Comparison of ENCODE assay signal across 1 cellular context in genomic region chr2:217950401-217950871, GRCh38.
TF ChIP-seq lines count a peak whose summit lies in the region.

No MANE protein-coding gene starts in this region.

TF ChIP-seq in HepG2, 621 proteins besides CTCF, POLR2A, EP300 and RAD21:
- TF ChIP-seq PPARG (CRISPR knock-in tag; conservative IDR thresholded peaks at IDR 0.05) (0 out of 2 replicates have a peak, but pooled peaks have one; percentile 28), ZFY (CRISPR knock-in tag; IDR thresholded peaks at IDR 0.05) (0 out of 2 replicates have a peak, but pooled peaks have one; percentile 31), ZNF768 (CRISPR knock-in tag; IDR thresholded peaks at IDR 0.05) (no peak), ZNF589 (CRISPR knock-in tag; conservative IDR thresholded peaks at IDR 0.05) (no peak), NR2F6 (IDR thresholded peaks at IDR 0.05) (no peak), NR2F6 (CRISPR knock-in tag; IDR thresholded peaks at IDR 0.05) (0 out of 2 replicates have a peak, but pooled peaks have one; percentile 31), MYC (CRISPR knock-in tag; IDR thresholded peaks at IDR 0.05; ENCODE audit: borderline replicate concordance) (peak; percentile 16; the same call in 1 of the 2 replicates), RARA (CRISPR knock-in tag; IDR thresholded peaks at IDR 0.05) (peak; percentile 13; the same call in 1 of the 2 replicates), TEAD3 (CRISPR knock-in tag; optimal IDR thresholded peaks at IDR 0.05; ENCODE audit: borderline replicate concordance) (no peak), RXRB (CRISPR knock-in tag; IDR thresholded peaks at IDR 0.05; ENCODE audit: borderline replicate concordance) (peak; percentile 13; the same call in 1 of the 2 replicates), ZNF510 (CRISPR knock-in tag; IDR thresholded peaks at IDR 0.05; ENCODE audit: low read depth) (no peak), ZBTB25 (CRISPR knock-in tag; IDR thresholded peaks at IDR 0.05) (no peak), ZNF687 (CRISPR knock-in tag; IDR thresholded peaks at IDR 0.05) (peak; percentile 72), RBM22 (optimal IDR thresholded peaks at IDR 0.05; ENCODE audit: low read length) (no peak), ZNF614 (CRISPR knock-in tag; IDR thresholded peaks at IDR 0.05; ENCODE audit: borderline replicate concordance) (no peak), RXRA (CRISPR knock-in tag; IDR thresholded peaks at IDR 0.05) (peak; percentile 33; the same call in 1 of the 2 replicates), ZFP41 (CRISPR knock-in tag; IDR thresholded peaks at IDR 0.05; ENCODE audit: borderline replicate concordance) (no peak), ZNF710 (CRISPR knock-in tag; IDR thresholded peaks at IDR 0.05; ENCODE audit: borderline replicate concordance) (no peak), ZNF281 (CRISPR knock-in tag; IDR thresholded peaks at IDR 0.05; ENCODE audit: borderline replicate concordance) (peak; percentile 32; the same call in 1 of the 2 replicates), ARID4A (CRISPR knock-in tag; IDR thresholded peaks at IDR 0.05; ENCODE audit: borderline replicate concordance) (0 out of 2 replicates have a peak, but pooled peaks have one; percentile 20), ZNF747 (CRISPR knock-in tag; IDR thresholded peaks at IDR 0.05; ENCODE audit: borderline replicate concordance) (no peak), GFI1 (CRISPR knock-in tag; IDR thresholded peaks at IDR 0.05; ENCODE audit: borderline replicate concordance) (no peak), ZFX (CRISPR knock-in tag; IDR thresholded peaks at IDR 0.05; ENCODE audit: low read depth) (peak; percentile 67), SALL1 (CRISPR knock-in tag; IDR thresholded peaks at IDR 0.05) (peak; percentile 45; the same call in 1 of the 2 replicates)
- TF ChIP-seq, protein P1, sequence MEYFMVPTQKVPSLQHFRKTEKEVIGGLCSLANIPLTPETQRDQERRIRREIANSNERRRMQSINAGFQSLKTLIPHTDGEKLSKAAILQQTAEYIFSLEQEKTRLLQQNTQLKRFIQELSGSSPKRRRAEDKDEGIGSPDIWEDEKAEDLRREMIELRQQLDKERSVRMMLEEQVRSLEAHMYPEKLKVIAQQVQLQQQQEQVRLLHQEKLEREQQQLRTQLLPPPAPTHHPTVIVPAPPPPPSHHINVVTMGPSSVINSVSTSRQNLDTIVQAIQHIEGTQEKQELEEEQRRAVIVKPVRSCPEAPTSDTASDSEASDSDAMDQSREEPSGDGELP (IDR thresholded peaks at IDR 0.05; ENCODE audit: borderline replicate concordance, low read depth) = no peak
- TF ChIP-seq, protein P2, sequence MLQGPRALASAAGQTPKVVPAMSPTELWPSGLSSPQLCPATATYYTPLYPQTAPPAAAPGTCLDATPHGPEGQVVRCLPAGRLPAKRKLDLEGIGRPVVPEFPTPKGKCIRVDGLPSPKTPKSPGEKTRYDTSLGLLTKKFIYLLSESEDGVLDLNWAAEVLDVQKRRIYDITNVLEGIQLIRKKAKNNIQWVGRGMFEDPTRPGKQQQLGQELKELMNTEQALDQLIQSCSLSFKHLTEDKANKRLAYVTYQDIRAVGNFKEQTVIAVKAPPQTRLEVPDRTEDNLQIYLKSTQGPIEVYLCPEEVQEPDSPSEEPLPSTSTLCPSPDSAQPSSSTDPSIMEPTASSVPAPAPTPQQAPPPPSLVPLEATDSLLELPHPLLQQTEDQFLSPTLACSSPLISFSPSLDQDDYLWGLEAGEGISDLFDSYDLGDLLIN (CRISPR knock-in tag; IDR thresholded peaks at IDR 0.05; ENCODE audit: borderline replicate concordance) = no peak
- TF ChIP-seq, protein P3, sequence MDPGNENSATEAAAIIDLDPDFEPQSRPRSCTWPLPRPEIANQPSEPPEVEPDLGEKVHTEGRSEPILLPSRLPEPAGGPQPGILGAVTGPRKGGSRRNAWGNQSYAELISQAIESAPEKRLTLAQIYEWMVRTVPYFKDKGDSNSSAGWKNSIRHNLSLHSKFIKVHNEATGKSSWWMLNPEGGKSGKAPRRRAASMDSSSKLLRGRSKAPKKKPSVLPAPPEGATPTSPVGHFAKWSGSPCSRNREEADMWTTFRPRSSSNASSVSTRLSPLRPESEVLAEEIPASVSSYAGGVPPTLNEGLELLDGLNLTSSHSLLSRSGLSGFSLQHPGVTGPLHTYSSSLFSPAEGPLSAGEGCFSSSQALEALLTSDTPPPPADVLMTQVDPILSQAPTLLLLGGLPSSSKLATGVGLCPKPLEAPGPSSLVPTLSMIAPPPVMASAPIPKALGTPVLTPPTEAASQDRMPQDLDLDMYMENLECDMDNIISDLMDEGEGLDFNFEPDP (CRISPR knock-in tag; conservative IDR thresholded peaks at IDR 0.05) = 0 out of 2 replicates have a peak, but pooled peaks have one; percentile 66
- TF ChIP-seq, protein P4, sequence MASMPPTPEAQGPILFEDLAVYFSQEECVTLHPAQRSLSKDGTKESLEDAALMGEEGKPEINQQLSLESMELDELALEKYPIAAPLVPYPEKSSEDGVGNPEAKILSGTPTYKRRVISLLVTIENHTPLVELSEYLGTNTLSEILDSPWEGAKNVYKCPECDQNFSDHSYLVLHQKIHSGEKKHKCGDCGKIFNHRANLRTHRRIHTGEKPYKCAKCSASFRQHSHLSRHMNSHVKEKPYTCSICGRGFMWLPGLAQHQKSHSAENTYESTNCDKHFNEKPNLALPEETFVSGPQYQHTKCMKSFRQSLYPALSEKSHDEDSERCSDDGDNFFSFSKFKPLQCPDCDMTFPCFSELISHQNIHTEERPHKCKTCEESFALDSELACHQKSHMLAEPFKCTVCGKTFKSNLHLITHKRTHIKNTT (CRISPR knock-in tag; IDR thresholded peaks at IDR 0.05) = no peak
- TF ChIP-seq, protein P5, sequence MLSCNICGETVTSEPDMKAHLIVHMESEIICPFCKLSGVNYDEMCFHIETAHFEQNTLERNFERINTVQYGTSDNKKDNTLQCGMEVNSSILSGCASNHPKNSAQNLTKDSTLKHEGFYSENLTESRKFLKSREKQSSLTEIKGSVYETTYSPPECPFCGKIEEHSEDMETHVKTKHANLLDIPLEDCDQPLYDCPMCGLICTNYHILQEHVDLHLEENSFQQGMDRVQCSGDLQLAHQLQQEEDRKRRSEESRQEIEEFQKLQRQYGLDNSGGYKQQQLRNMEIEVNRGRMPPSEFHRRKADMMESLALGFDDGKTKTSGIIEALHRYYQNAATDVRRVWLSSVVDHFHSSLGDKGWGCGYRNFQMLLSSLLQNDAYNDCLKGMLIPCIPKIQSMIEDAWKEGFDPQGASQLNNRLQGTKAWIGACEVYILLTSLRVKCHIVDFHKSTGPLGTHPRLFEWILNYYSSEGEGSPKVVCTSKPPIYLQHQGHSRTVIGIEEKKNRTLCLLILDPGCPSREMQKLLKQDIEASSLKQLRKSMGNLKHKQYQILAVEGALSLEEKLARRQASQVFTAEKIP (CRISPR knock-in tag; IDR thresholded peaks at IDR 0.05; ENCODE audit: borderline replicate concordance) = no peak
